8 cellular contexts compared by ENCODE assay signal in genomic region chr15:34366271-34367043, GRCh38. TPM values are rescaled to one million over a fixed set of nuclear protein-coding genes. Genes with fewer than 3 reads are reported as not detected.
DNase-seq lines count a peak whose midpoint lies in the region; ATAC-seq and TF ChIP-seq lines count a peak whose summit lies in the region.

No MANE protein-coding gene starts in this region.

- DNase-seq in ELR (ENCODE audit: low read depth) (peak; percentile 70), RPMI7951 (ENCODE audit: low read depth) (peak; percentile 56), germinal center (ENCODE audit: low spot score) (peak; percentile 42), tibial artery (peak; percentile 33 to 76)
- peak; percentile 67 for DNase-seq in activated naive CD4-positive, alpha-beta T cell treated with anti-CD3 and anti-CD28 coated beads for 36 hours

- H3K27me3 ChIP-seq in HUES6 (ENCODE audit: control insufficient read depth, insufficient read depth, low read length), result no peaks in the 10 kb centered on the region
- no peaks in the 10 kb centered on the region for H3K27me3 ChIP-seq in neuron (ENCODE audit: insufficient read depth, low read length)
- no peaks in the 10 kb centered on the region for H3K27me3 ChIP-seq in tibial artery

- H3K27ac ChIP-seq in HUES6 (ENCODE audit: low read depth, low read length), result no peak overlapping the region
- H3K27ac ChIP-seq in tibial artery, result peak overlapping the region; percentile 85 to 89

- no peaks in the 10 kb centered on the region for H3K9me3 Mint-ChIP-seq in activated naive CD4-positive, alpha-beta T cell treated with anti-CD3 and anti-CD28 coated beads for 36 hours

- intact Hi-C loops in activated naive CD4-positive, alpha-beta T cell treated with anti-CD3 and anti-CD28 coated beads for 36 hours (cut with micrococcal nuclease), result loop anchor here (1.0 kb wide), 8 partner anchors 23 to 264 kb away; partner anchors contain the start of genes GOLGA8B, NOP10, NUTM1 and PGBD4
- intact Hi-C loops in tibial artery (cut with DNase I; ENCODE audit: low total_unique reads), result loop anchor here (1.0 to 10.0 kb wide), 3 partner anchors 23 to 302 kb away; partner anchors contain the start of genes NOP10 and NUTM1

- peaks cover 36% of the 10 kb centered on the region for H3K4me1 Mint-ChIP-seq in activated naive CD4-positive, alpha-beta T cell treated with anti-CD3 and anti-CD28 coated beads for 36 hours (ENCODE audit: low read depth)

- H2AFZ ChIP-seq in neuron (ENCODE audit: low read depth, low read length), result peak overlapping the region; percentile 99

- H3K9ac ChIP-seq in HUES6 (ENCODE audit: low read length), result peak overlapping the region; percentile 81

- peaks cover 21% of the 10 kb centered on the region for H3K4me1 ChIP-seq in HUES6 (ENCODE audit: control insufficient read depth, insufficient read depth, low read length)
- H3K4me1 ChIP-seq in neuron (ENCODE audit: insufficient read depth, low read length), result peaks cover 15% of the 10 kb centered on the region
- H3K4me1 ChIP-seq in tibial artery, result peaks cover 0 to 20% (median 17%) of the 10 kb centered on the region in 4 donors

- no peaks in the 10 kb centered on the region for H3K27me3 Mint-ChIP-seq in activated naive CD4-positive, alpha-beta T cell treated with anti-CD3 and anti-CD28 coated beads for 36 hours (ENCODE audit: low read depth)

- H3K27ac Mint-ChIP-seq in activated naive CD4-positive, alpha-beta T cell treated with anti-CD3 and anti-CD28 coated beads for 36 hours, result peak overlapping the region; percentile 75

- peak overlapping the region; percentile 96 for H3K4me3 ChIP-seq in HUES6 (ENCODE audit: low read depth, low read length)
- peak overlapping the region; percentile 74 for H3K4me3 ChIP-seq in neuron (ENCODE audit: low read length)
- H3K4me3 ChIP-seq in tibial artery, result peak overlapping the region; percentile 63 to 80

- ATAC-seq in HG03095 (IDR thresholded peaks at IDR 0.05; ENCODE audit: unreplicated experiment), result no peak

- H3K4me3 Mint-ChIP-seq in activated naive CD4-positive, alpha-beta T cell treated with anti-CD3 and anti-CD28 coated beads for 36 hours, result peak overlapping the region; percentile 97

- H3K36me3 ChIP-seq in HUES6 (ENCODE audit: control insufficient read depth, insufficient read depth, low read length), result peaks cover 24% of the 10 kb centered on the region
- peaks cover 6% of the 10 kb centered on the region for H3K36me3 ChIP-seq in neuron (ENCODE audit: insufficient read depth, low read length)
- peaks cover 0 to 25% (median 3%) of the 10 kb centered on the region in 3 donors for H3K36me3 ChIP-seq in tibial artery

- H3K9me3 ChIP-seq in HUES6 (ENCODE audit: control insufficient read depth, insufficient read depth, low read depth, low read length), result peaks cover 2% of the 10 kb centered on the region; the same call in 1 of the 2 replicates
- no peaks in the 10 kb centered on the region for H3K9me3 ChIP-seq in neuron (ENCODE audit: low read length)
- H3K9me3 ChIP-seq in tibial artery, result no peaks in the 10 kb centered on the region

- peaks cover 8% of the 10 kb centered on the region for H3K36me3 Mint-ChIP-seq in activated naive CD4-positive, alpha-beta T cell treated with anti-CD3 and anti-CD28 coated beads for 36 hours (ENCODE audit: low read depth)

- no peak for TF ChIP-seq CTCF in tibial artery (IDR thresholded peaks at IDR 0.05)

- CTCF ChIA-PET in activated naive CD4-positive, alpha-beta T cell treated with anti-CD3 and anti-CD28 coated beads for 36 hours (lab: Charles Lee), result interaction anchor here (0.7 to 3.3 kb wide), 13 partner anchors 11 to 220 kb away, joined by 3 to 21 read pairs (median 5); partner anchors contain the start of genes KATNBL1, NOP10 and NUTM1

RNA-seq across cellular contexts. Expression of gene LPCAT4, which starts 0.5 kb away (rescaled TPM):
- total RNA-seq in RPMI7951 (2014; rRNA removed; shearing (Covaris generic)), result 12.3 and 19.8 TPM in 2 replicates
- total RNA-seq in activated naive CD4-positive, alpha-beta T cell treated with anti-CD3 and anti-CD28 coated beads for 36 hours, result 10 to 100 TPM; 63.5 to 66.8 TPM

RNA-seq across cellular contexts. Expression of gene NUTM1, which starts 23.3 kb away (rescaled TPM):
- under 0.01 TPM in 1 of 2 replicates, not detected in the other for total RNA-seq in RPMI7951 (2014; rRNA removed; shearing (Covaris generic))
- under 1 TPM in 1 of 2 experiments, not detected in 1; 0.05 TPM for total RNA-seq in activated naive CD4-positive, alpha-beta T cell treated with anti-CD3 and anti-CD28 coated beads for 36 hours

RNA-seq across cellular contexts. Expression of gene NOP10, which starts 23.5 kb away (rescaled TPM):
- total RNA-seq in RPMI7951 (2014; rRNA removed; shearing (Covaris generic)), result 411 and 530 TPM in 2 replicates
- 100 to 1,000 TPM; 220 to 227 TPM for total RNA-seq in activated naive CD4-positive, alpha-beta T cell treated with anti-CD3 and anti-CD28 coated beads for 36 hours

RNA-seq across cellular contexts. Expression of gene SLC12A6, which starts 28.9 kb away (rescaled TPM):
- total RNA-seq in RPMI7951 (2014; rRNA removed; shearing (Covaris generic)), result 5.5 TPM in 2 replicates
- total RNA-seq in activated naive CD4-positive, alpha-beta T cell treated with anti-CD3 and anti-CD28 coated beads for 36 hours, result 10 to 100 TPM; 24.6 to 28.7 TPM
